Comparison of ENCODE assay signal across 14 cellular contexts in the genomic region with DNA sequence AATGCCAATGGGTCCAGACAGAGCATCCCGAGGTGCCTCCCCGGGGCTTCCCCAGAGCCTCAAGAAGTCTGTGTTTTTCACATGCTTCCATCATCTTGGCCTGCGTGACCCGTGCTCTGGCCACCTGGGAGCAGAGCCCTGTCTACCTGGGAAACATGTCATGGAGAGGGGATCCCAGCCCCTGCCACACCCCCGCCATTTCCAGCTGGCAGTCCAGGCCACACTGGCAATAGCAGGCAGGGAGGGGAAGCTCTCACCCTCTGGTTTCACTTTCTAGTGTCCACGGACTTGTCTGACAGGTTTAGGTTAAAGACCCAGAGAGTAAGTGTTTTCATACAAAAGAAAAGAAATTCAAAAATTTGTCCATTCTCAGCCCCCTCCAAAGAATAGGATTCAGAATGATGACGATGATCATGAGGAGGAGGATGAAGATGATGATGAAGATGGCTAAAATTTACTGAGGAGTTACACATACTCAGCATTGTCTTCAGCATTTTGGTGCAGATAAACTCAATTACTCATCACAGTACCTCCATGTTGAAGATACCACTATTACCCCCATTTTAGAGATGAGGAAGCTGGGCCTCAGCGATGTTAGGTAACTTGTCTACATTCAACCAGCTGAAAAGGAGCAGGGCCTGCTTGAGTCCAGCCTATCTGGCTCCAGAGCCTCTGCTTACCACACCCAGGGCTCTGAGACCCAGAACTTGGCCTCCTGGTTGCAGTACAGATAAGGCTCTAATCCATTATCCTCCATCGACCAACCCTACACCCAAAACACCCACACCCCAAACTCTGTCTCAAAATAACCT. TPM values are rescaled to one million over a fixed set of nuclear protein-coding genes. Genes with fewer than 3 reads are reported as not detected.
DNase-seq lines count a peak whose midpoint lies in the region; ATAC-seq, FAIRE-seq and TF ChIP-seq lines count a peak whose summit lies in the region.
"Had no signal": no experiment of that assay in that cellular context is flagged by ENCODE, and none has a peak within 500 bp of the region (broad histone marks: within the 10 kb centered on the region; RNA-seq: fewer than 3 reads in every experiment).

No MANE protein-coding gene starts in this region.

- H3K4me1 ChIP-seq in endodermal cell (ENCODE audit: control insufficient read depth, insufficient read depth, low read length) (peaks cover 11% of the 10 kb centered on the region), pancreas (peaks cover 12 to 21% (median 13%) of the 10 kb centered on the region in 3 donors)

- no peaks in the 10 kb centered on the region for H3K9me3 Mint-ChIP-seq in endodermal cell
- no peaks in the 10 kb centered on the region for H3K9me3 Mint-ChIP-seq in activated T-cell treated with anti-CD3 and anti-CD28 coated beads, Interleukin-2, amount 50 U/mL, for 72 hours
- H3K9me3 Mint-ChIP-seq: T-helper 2 cell treated with Interferon-gamma antibody and Interleukin-4, amounts not matched to agents 5 μg/mL and 100 μg/mL, for 36 hours had no signal

- 90 to 91% methylated on average over 6 to 9 of the region's 9 CpGs for WGBS in endodermal cell (ENCODE audit: insufficient coverage in 1 of 2, insufficient read length in 1 of 2), 2 experiments
- 67 to 73% methylated on average over 9 of the region's 9 CpGs for WGBS in pancreas, 2 donors

- TF ChIP-seq POLR2A in GM12891 (IDR thresholded peaks at IDR 0.05; ENCODE audit: low read depth, low read length) = no peak

- TF ChIP-seq CTCF in endodermal cell (conservative IDR thresholded peaks at IDR 0.05) = no peak
- TF ChIP-seq CTCF in pancreas (IDR thresholded peaks at IDR 0.05) = no peak

- H3K27me3 ChIP-seq in endodermal cell (ENCODE audit: control insufficient read depth, insufficient read depth, low read length, poor library complexity, severe bottlenecking) (no peaks in the 10 kb centered on the region), pancreas (no peaks in the 10 kb centered on the region)

- ATAC-seq in pancreas (peak in 1 of 4 donors; percentile 7), GM18502 (IDR thresholded peaks at IDR 0.05; ENCODE audit: poor library complexity, unreplicated experiment) (no peak), HG03469 (IDR thresholded peaks at IDR 0.05; ENCODE audit: unreplicated experiment) (no peak)
- no peak for ATAC-seq in activated T-cell treated with anti-CD3 and anti-CD28 coated beads, Interleukin-2, amount 50 U/mL, for 72 hours (replicated peaks in 1 of 2)

- H3K36me3 ChIP-seq in endodermal cell (ENCODE audit: control insufficient read depth, insufficient read depth, low read length) (peaks cover 15% of the 10 kb centered on the region), pancreas (no peaks in the 10 kb centered on the region)

- H3K27me3 Mint-ChIP-seq in endodermal cell (ENCODE audit: insufficient read depth) = no peaks in the 10 kb centered on the region
- no peaks in the 10 kb centered on the region for H3K27me3 Mint-ChIP-seq in activated T-cell treated with anti-CD3 and anti-CD28 coated beads, Interleukin-2, amount 50 U/mL, for 72 hours (ENCODE audit: low read depth)

- FAIRE-seq in GM12891 (lab: Jason Lieb, UNC) = peak; percentile 48
- FAIRE-seq in pancreas (lab: Jason Lieb, UNC) = no peak

- peak; percentile 9 for DNase-seq in GM12891 (ENCODE audit: insufficient read length, low spot score)
- peak; percentile 67 for DNase-seq in NCI-H510A (lab: John Stamatoyannopoulos, UW)
- peak; percentile 31 for DNase-seq in endodermal cell
- DNase-seq in pancreas = peak in 4 of 6 donors; percentile 27 to 64 (median 40)
- no peak for DNase-seq in activated T-cell treated with anti-CD3 and anti-CD28 coated beads, Interleukin-2, amount 50 U/mL, for 72 hours
- DNase-seq in hippocampal formation (lab: John Stamatoyannopoulos, UW) = no peak
- DNase-seq: GF-D8, NCI-H2029 had no signal

- peaks cover 18% of the 10 kb centered on the region for H3K4me1 Mint-ChIP-seq in endodermal cell
- no peaks in the 10 kb centered on the region for H3K4me1 Mint-ChIP-seq in activated T-cell treated with anti-CD3 and anti-CD28 coated beads, Interleukin-2, amount 50 U/mL, for 72 hours (ENCODE audit: low read depth)

- no peaks in the 10 kb centered on the region for H3K9me3 ChIP-seq in endodermal cell (ENCODE audit: control insufficient read depth, low read length)
- no peaks in the 10 kb centered on the region for H3K9me3 ChIP-seq in pancreas
- H3K9me3 ChIP-seq: BLaER1 had no signal

- no peak overlapping the region for H3K9ac ChIP-seq in endodermal cell (ENCODE audit: extremely low read depth, low read length, poor library complexity, severe bottlenecking)
- H3K9ac ChIP-seq: BLaER1 had no signal

- H3K36me3 Mint-ChIP-seq in endodermal cell (ENCODE audit: low read depth) = peaks cover 14% of the 10 kb centered on the region
- H3K36me3 Mint-ChIP-seq in activated T-cell treated with anti-CD3 and anti-CD28 coated beads, Interleukin-2, amount 50 U/mL, for 72 hours (ENCODE audit: insufficient read depth in 2 of 2) = no peaks in the 10 kb centered on the region

- H3K27ac Mint-ChIP-seq in endodermal cell = peak overlapping the region; percentile 21
- no peak overlapping the region for H3K27ac Mint-ChIP-seq in activated T-cell treated with anti-CD3 and anti-CD28 coated beads, Interleukin-2, amount 50 U/mL, for 72 hours
- H3K27ac Mint-ChIP-seq: T-helper 2 cell treated with Interferon-gamma antibody and Interleukin-4, amounts not matched to agents 5 μg/mL and 100 μg/mL, for 36 hours had no signal

- H3K27ac ChIP-seq in endodermal cell (ENCODE audit: low read depth, low read length) (peak overlapping the region; percentile 60), pancreas (peak overlapping the region in 2 of 4 donors; percentile 64 to 74)
- H3K27ac ChIP-seq: BLaER1 had no signal

- H3K4me3 ChIP-seq in endodermal cell (ENCODE audit: low read length) = no peak overlapping the region
- no peak overlapping the region for H3K4me3 ChIP-seq in pancreas
- H3K4me3 ChIP-seq: BLaER1 had no signal

- H3K4me3 Mint-ChIP-seq in endodermal cell = no peak overlapping the region
- no peak overlapping the region for H3K4me3 Mint-ChIP-seq in activated T-cell treated with anti-CD3 and anti-CD28 coated beads, Interleukin-2, amount 50 U/mL, for 72 hours
- H3K4me3 Mint-ChIP-seq: T-helper 2 cell treated with Interferon-gamma antibody and Interleukin-4, amounts not matched to agents 5 μg/mL and 100 μg/mL, for 36 hours had no signal

- intact Hi-C loops in pancreas (cut with DNase I) = no loop called here

TF ChIP-seq in GM12891, 5 proteins besides CTCF, POLR2A, EP300 and RAD21:
- TF ChIP-seq TAF1 (IDR thresholded peaks at IDR 0.05; ENCODE audit: low read depth, low read length) (no peak), PAX5 (IDR thresholded peaks at IDR 0.05; ENCODE audit: insufficient read depth, low read length, severe bottlenecking) (no peak)

RNA-seq across cellular contexts. Expression of a gene that starts 9.2 kb away (rescaled TPM):
- polyA plus RNA-seq in GM12891 (2012; ENCODE audit: low read depth, missing spikeins) = 0.15 TPM
- under 1 TPM in 1 of 2 donors, not detected in 1; 0.40 TPM for total RNA-seq in endodermal cell
- not detected for polyA plus RNA-seq in endodermal cell (2013, experiment 1 of 2)
- polyA plus RNA-seq in endodermal cell (2013, experiment 2 of 2) = not detected
- total RNA-seq in pancreas = 1 to 10 TPM in 1 of 6 donors, under 1 TPM in 5; 0.55 to 1.2 (median 0.82) TPM
- polyA plus RNA-seq in pancreas = 10 to 100 TPM in 1 of 2 donors, 1 to 10 TPM in 1; 6.3 to 15.3 TPM
- 1 to 10 TPM; 1.4 to 2.4 TPM for total RNA-seq in activated T-cell treated with anti-CD3 and anti-CD28 coated beads, Interleukin-2, amount 50 U/mL, for 72 hours
- total RNA-seq: dermis microvascular lymphatic vessel endothelial cell, glomerular endothelial cell had no signal

RNA-seq across cellular contexts. Expression of a gene that starts 24.5 kb away (rescaled TPM):
- polyA plus RNA-seq in GM12891 (2012; ENCODE audit: low read depth, missing spikeins) = 20.1 TPM
- total RNA-seq in endodermal cell = 10 to 100 TPM; 54.3 TPM
- polyA plus RNA-seq in endodermal cell (2013, experiment 1 of 2) = 40.1 TPM
- 32.4 TPM for polyA plus RNA-seq in endodermal cell (2013, experiment 2 of 2)
- 10 to 100 TPM in 4 of 6 donors, 1 to 10 TPM in 2; 8.7 to 29.4 (median 12.8) TPM for total RNA-seq in pancreas
- polyA plus RNA-seq in pancreas = 10 to 100 TPM; 54.3 to 65.2 TPM
- total RNA-seq in activated T-cell treated with anti-CD3 and anti-CD28 coated beads, Interleukin-2, amount 50 U/mL, for 72 hours = 10 to 100 TPM; 50.7 to 58.5 TPM

RNA-seq across cellular contexts. Expression of a gene that starts 24.7 kb away (rescaled TPM):
- polyA plus RNA-seq in GM12891 (2012; ENCODE audit: low read depth, missing spikeins) = 58.8 TPM
- total RNA-seq in endodermal cell (100 to 1,000 TPM in 1 of 2 donors, 10 to 100 TPM in 1; 96.5 to 113 TPM), pancreas (10 to 100 TPM; 22.4 to 45.3 (median 37.0) TPM)
- 93.1 TPM for polyA plus RNA-seq in endodermal cell (2013, experiment 1 of 2)
- polyA plus RNA-seq in endodermal cell (2013, experiment 2 of 2) = 95.4 TPM
- 100 to 1,000 TPM in 1 of 2 donors, 10 to 100 TPM in 1; 81.8 to 106 TPM for polyA plus RNA-seq in pancreas
- 100 to 1,000 TPM in 1 of 2 donors, 10 to 100 TPM in 1; 97.0 to 112 TPM for total RNA-seq in activated T-cell treated with anti-CD3 and anti-CD28 coated beads, Interleukin-2, amount 50 U/mL, for 72 hours

RNA-seq across cellular contexts. Expression of a gene that starts 54.8 kb away (rescaled TPM):
- 9.5 TPM for polyA plus RNA-seq in GM12891 (2012; ENCODE audit: low read depth, missing spikeins)
- total RNA-seq in endodermal cell (100 to 1,000 TPM in 1 of 2 donors, 10 to 100 TPM in 1; 89.0 to 123 TPM), pancreas (10 to 100 TPM; 25.9 to 82.0 (median 38.6) TPM)
- 22.2 TPM for polyA plus RNA-seq in endodermal cell (2013, experiment 1 of 2)
- polyA plus RNA-seq in endodermal cell (2013, experiment 2 of 2) = 14.5 TPM
- polyA plus RNA-seq in pancreas = 100 to 1,000 TPM; 307 to 325 TPM
- 100 to 1,000 TPM; 102 to 121 TPM for total RNA-seq in activated T-cell treated with anti-CD3 and anti-CD28 coated beads, Interleukin-2, amount 50 U/mL, for 72 hours

Comparison
In these comparisons a context has a peak if more than half of its experiments do, and no peak if none do; other contexts are left out.
1. DNase-seq: peak in GM12891 (single experiment), NCI-H510A (single experiment), endodermal cell (single experiment) and pancreas (4 of 6); none in activated T-cell treated with anti-CD3 and anti-CD28 coated beads, Interleukin-2, amount 50 U/mL, for 72 hours (0 of 2) and hippocampal formation (0 of 2).